ENCODE assay signal across 8 cellular contexts in genomic region chr7:140517546-140518369, GRCh38. TPM values are rescaled to one million over a fixed set of nuclear protein-coding genes. Genes with fewer than 3 reads are reported as not detected.
DNase-seq lines count a peak whose midpoint lies in the region; ATAC-seq and TF ChIP-seq lines count a peak whose summit lies in the region.

No MANE protein-coding gene starts in this region.

- ATAC-seq in natural killer cell (peak; percentile 44 to 72 (median 53)), GM19328 (IDR thresholded peaks at IDR 0.05; ENCODE audit: unreplicated experiment) (no peak)
- ATAC-seq in stimulated activated memory B cell treated with anti-CD40 and anti-IgM and Interleukin-4, amounts not matched to agents 10 μg/mL and 1 μg/mL and 100 μg/mL, for 72 hours = peak; percentile 67

- H2AFZ ChIP-seq in Karpas-422 (ENCODE audit: low read length) (no peak overlapping the region), PC-9 (peak overlapping the region; percentile 70)

- H3K9me2 ChIP-seq in Karpas-422 (replicated peaks; ENCODE audit: insufficient read depth, low read length) (no peaks in the 10 kb centered on the region), PC-9 (ENCODE audit: insufficient read depth) (no peaks in the 10 kb centered on the region)

- H3K27me3 Mint-ChIP-seq in natural killer cell (ENCODE audit: low read depth in 2 of 2) = peaks cover 0 to 2% of the 10 kb centered on the region in 2 donors
- peaks cover 14% of the 10 kb centered on the region for H3K27me3 Mint-ChIP-seq in stimulated activated memory B cell treated with anti-CD40 and anti-IgM and Interleukin-4, amounts not matched to agents 10 μg/mL and 1 μg/mL and 100 μg/mL, for 72 hours

- H3K27me3 ChIP-seq in Karpas-422 (ENCODE audit: low read length) = no peaks in the 10 kb centered on the region
- no peaks in the 10 kb centered on the region for H3K27me3 ChIP-seq in PC-9 (ENCODE audit: insufficient read depth, low read depth)

- TF ChIP-seq CTCF in GM10248 (IDR thresholded peaks at IDR 0.05; ENCODE audit: control extremely low read depth, extremely low read depth, low read depth, missing control alignments) (peak; percentile 85), PC-9 (conservative IDR thresholded peaks at IDR 0.05) (peak; percentile 96), natural killer cell (IDR thresholded peaks at IDR 0.05) (peak; percentile 50)

- no peaks in the 10 kb centered on the region for H3K9me3 ChIP-seq in Karpas-422 (ENCODE audit: low read length)
- no peaks in the 10 kb centered on the region for H3K9me3 ChIP-seq in PC-9 (ENCODE audit: insufficient read depth, low read depth)

- CTCF ChIA-PET in GM10248 (lab: Yijun Ruan, JAX) = interaction anchor here (0.6 to 4.0 kb wide), 20 partner anchors 8 to 1271 kb away, joined by 3 to 39 read pairs (median 4); no protein-coding TSS in a partner anchor
- CTCF ChIA-PET in PC-9 (lab: Charles Lee) = interaction anchor here (0.5 to 2.2 kb wide), 12 partner anchors 83 to 1268 kb away, joined by 3 to 18 read pairs (median 3); partner anchors contain the start of genes MRPS33 and NDUFB2

- H3K9ac ChIP-seq in Karpas-422 (ENCODE audit: low read length) = no peak overlapping the region

- H3K27ac Mint-ChIP-seq in natural killer cell = no peak overlapping the region
- no peak overlapping the region for H3K27ac Mint-ChIP-seq in stimulated activated memory B cell treated with anti-CD40 and anti-IgM and Interleukin-4, amounts not matched to agents 10 μg/mL and 1 μg/mL and 100 μg/mL, for 72 hours

- no TSS peak for BruUV-seq in PC-9 (replicated peaks; lab: Mats Ljungman, UMichigan)

- H3K4me2 ChIP-seq in Karpas-422 (ENCODE audit: low read depth, low read length, poor library complexity, severe bottlenecking) (no peak overlapping the region), PC-9 (0 out of 2 replicates have a peak overlapping the region, but pooled peaks have one; percentile 31)

- no peak overlapping the region for H3K4me3 Mint-ChIP-seq in natural killer cell
- peak overlapping the region; percentile 51 for H3K4me3 Mint-ChIP-seq in stimulated activated memory B cell treated with anti-CD40 and anti-IgM and Interleukin-4, amounts not matched to agents 10 μg/mL and 1 μg/mL and 100 μg/mL, for 72 hours

- H3K27ac ChIP-seq in Karpas-422 (ENCODE audit: low read length) (no peak overlapping the region), PC-9 (no peak overlapping the region)

- intact Hi-C loops in PC-9 (cut with micrococcal nuclease; ENCODE audit: unreplicated experiment) (loop anchor here (1.0 to 5.0 kb wide), 7 partner anchors 42 to 1135 kb away; partner anchors contain the start of gene NDUFB2), natural killer cell (cut with micrococcal nuclease) (loop anchor here (1.0 to 10.0 kb wide), 3 partner anchors 137 to 1015 kb away; no protein-coding TSS in a partner anchor)

- H3K4me3 ChIP-seq in Karpas-422 (ENCODE audit: low read length) (no peak overlapping the region), PC-9 (no peak overlapping the region)

- peak; percentile 83 for DNase-seq in GM10248 (ENCODE audit: extremely low spot score)
- peak; percentile 84 for DNase-seq in Karpas-422
- DNase-seq in PC-9 = peak; percentile 78 to 92
- peak; percentile 67 for DNase-seq in activated T-cell treated with anti-CD3 and anti-CD28 coated beads, Interleukin-2, amount 50 U/mL, for 1 hour
- peak; percentile 87 for DNase-seq in fibroblast of gingiva (ENCODE audit: low read depth)
- peak; percentile 34 for DNase-seq in natural killer cell

- no peaks in the 10 kb centered on the region for H3K9me3 Mint-ChIP-seq in natural killer cell
- H3K9me3 Mint-ChIP-seq in stimulated activated memory B cell treated with anti-CD40 and anti-IgM and Interleukin-4, amounts not matched to agents 10 μg/mL and 1 μg/mL and 100 μg/mL, for 72 hours = no peaks in the 10 kb centered on the region

- no peaks in the 10 kb centered on the region for H3K4me1 ChIP-seq in Karpas-422 (ENCODE audit: low read length)
- peaks cover 11% of the 10 kb centered on the region for H3K4me1 ChIP-seq in PC-9 (replicated peaks; ENCODE audit: insufficient read depth)

- POLR2A ChIA-PET in GM10248 (lab: Yijun Ruan, JAX) (no interaction called here), PC-9 (lab: Charles Lee; ENCODE audit: unreplicated experiment) (no interaction called here)

- H3K36me3 Mint-ChIP-seq in natural killer cell = no peaks in the 10 kb centered on the region
- H3K36me3 Mint-ChIP-seq in stimulated activated memory B cell treated with anti-CD40 and anti-IgM and Interleukin-4, amounts not matched to agents 10 μg/mL and 1 μg/mL and 100 μg/mL, for 72 hours = no peaks in the 10 kb centered on the region

- H3K79me2 ChIP-seq in Karpas-422 (ENCODE audit: low read length) = no peaks in the 10 kb centered on the region
- no peaks in the 10 kb centered on the region for H3K79me2 ChIP-seq in PC-9 (ENCODE audit: low read depth)

- peaks cover 7% of the 10 kb centered on the region for H3F3A ChIP-seq in PC-9 (ENCODE audit: insufficient read depth, low read depth)

- peaks cover 0 to 11% of the 10 kb centered on the region in 2 donors for H3K4me1 Mint-ChIP-seq in natural killer cell
- H3K4me1 Mint-ChIP-seq in stimulated activated memory B cell treated with anti-CD40 and anti-IgM and Interleukin-4, amounts not matched to agents 10 μg/mL and 1 μg/mL and 100 μg/mL, for 72 hours = peaks cover 9% of the 10 kb centered on the region

- no peaks in the 10 kb centered on the region for H4K20me1 ChIP-seq in Karpas-422 (ENCODE audit: insufficient read depth, low read depth, low read length)
- no peaks in the 10 kb centered on the region for H4K20me1 ChIP-seq in PC-9 (ENCODE audit: insufficient read depth)

- H3K36me3 ChIP-seq in Karpas-422 (ENCODE audit: insufficient read depth, low read length) (no peaks in the 10 kb centered on the region), PC-9 (ENCODE audit: low read depth) (no peaks in the 10 kb centered on the region)

RNA-seq across cellular contexts. Expression of gene MKRN1, which starts 38.5 kb away (rescaled TPM):
- 68.8 and 89.3 TPM in 2 replicates for total RNA-seq in Karpas-422 (2014; rRNA removed; shearing (Covaris generic); ENCODE audit: low replicate concordance)
- 166 and 182 TPM in 2 replicates for total RNA-seq in PC-9 (2021)
- total RNA-seq in natural killer cell = 100 to 1,000 TPM; 119 to 146 (median 136) TPM

Comparison
In these comparisons a context has a peak if more than half of its experiments do, and no peak if none do; other contexts are left out.
1. DNase-seq: peak in every context shown above with its lines; median percentile 87 in fibroblast of gingiva; 85 in PC-9; 84 in Karpas-422; 83 in GM10248; 67 in activated T-cell treated with anti-CD3 and anti-CD28 coated beads, Interleukin-2, amount 50 U/mL, for 1 hour; 34 in natural killer cell.